Comparison of ENCODE assay signal across 31 cellular contexts in genomic region chr3:29925150-29925549, GRCh38.
"Had no signal": no experiment of that assay in that cellular context is flagged by ENCODE, and none has a peak within 500 bp of the region (broad histone marks: within the 10 kb centered on the region; RNA-seq: fewer than 3 reads in every experiment).

No MANE protein-coding gene starts in this region.

- H3K9me3 ChIP-seq: adrenal gland, esophagus squamous epithelium, heart left ventricle, ovary, stomach, tibial nerve had no signal

- H3K9me3 Mint-ChIP-seq: activated naive CD4-positive, alpha-beta T cell treated with anti-CD3 and anti-CD28 coated beads for 36 hours; activated naive CD8-positive, alpha-beta T cell treated with anti-CD3 and anti-CD28 coated beads for 36 hours; mesothelial cell of epicardium; naive B cell; stimulated activated naive B cell treated with anti-CD40 and anti-IgM and Interleukin-4, amounts not matched to agents 10 μg/mL and 1 μg/mL and 100 μg/mL, for 72 hours; T-helper 2 cell treated with Interferon-gamma antibody and Interleukin-4, amounts not matched to agents 5 μg/mL and 100 μg/mL, for 36 hours had no signal

- H3K27ac Mint-ChIP-seq: activated CD4-positive, alpha-beta T cell treated with anti-CD3 and anti-CD28 coated beads for 36 hours; activated naive CD4-positive, alpha-beta T cell treated with anti-CD3 and anti-CD28 coated beads for 36 hours; activated naive CD8-positive, alpha-beta T cell treated with anti-CD3 and anti-CD28 coated beads for 36 hours; immature natural killer cell; mesothelial cell of epicardium; naive B cell; progenitor cell of endocrine pancreas; stimulated activated naive B cell treated with anti-CD40 and anti-IgM and Interleukin-4, amounts not matched to agents 10 μg/mL and 1 μg/mL and 100 μg/mL, for 72 hours; T-helper 2 cell treated with Interferon-gamma antibody and Interleukin-4, amounts not matched to agents 5 μg/mL and 100 μg/mL, for 36 hours had no signal

- H3K27me3 ChIP-seq: adrenal gland, brain microvascular endothelial cell, esophagus squamous epithelium, foreskin keratinocyte, heart left ventricle, ovary, stomach, tibial nerve had no signal

- H3K4me1 ChIP-seq: foreskin keratinocyte, stomach had no signal

- H3K36me3 Mint-ChIP-seq: activated naive CD8-positive, alpha-beta T cell treated with anti-CD3 and anti-CD28 coated beads for 36 hours; immature natural killer cell; mesothelial cell of epicardium; naive B cell; stimulated activated naive B cell treated with anti-CD40 and anti-IgM and Interleukin-4, amounts not matched to agents 10 μg/mL and 1 μg/mL and 100 μg/mL, for 72 hours had no signal

- DNase-seq: activated CD4-positive, alpha-beta T cell treated with anti-CD3 and anti-CD28 coated beads for 36 hours; activated CD4-positive, CD25-positive, alpha-beta regulatory T cell; activated effector memory CD4-positive, alpha-beta T cell treated with Interleukin-2 at 50 U/mL for 16 hours; activated naive CD4-positive, alpha-beta T cell treated with anti-CD3 and anti-CD28 coated beads for 36 hours; activated naive CD8-positive, alpha-beta T cell treated with anti-CD3 and anti-CD28 coated beads for 36 hours; adrenal gland; brain microvascular endothelial cell; central memory CD4-positive, alpha-beta T cell; dermis blood vessel endothelial cell; effector CD4-positive, alpha-beta T cell; esophagus squamous epithelium; foreskin keratinocyte; heart left ventricle; hypothalamus; immature natural killer cell; kidney; left colon; mammary epithelial cell; naive B cell; ovary; stimulated activated CD4-positive, alpha-beta T cell treated with anti-CD3 and anti-CD28 coated beads, Interleukin-15, amount 100 ng/mL, for 24 hours; stimulated activated CD4-positive, alpha-beta T cell treated with anti-CD3 and anti-CD28 coated beads, Interleukin-2, amount 100 ng/mL, for 24 hours; stimulated activated naive B cell treated with anti-CD40 and anti-IgM and Interleukin-4, amounts not matched to agents 10 μg/mL and 1 μg/mL and 100 μg/mL, for 72 hours; stomach; T-helper 1 cell had no signal

- H3K4me1 Mint-ChIP-seq: activated CD4-positive, alpha-beta T cell treated with anti-CD3 and anti-CD28 coated beads for 36 hours; activated naive CD8-positive, alpha-beta T cell treated with anti-CD3 and anti-CD28 coated beads for 36 hours; immature natural killer cell; naive B cell; stimulated activated naive B cell treated with anti-CD40 and anti-IgM and Interleukin-4, amounts not matched to agents 10 μg/mL and 1 μg/mL and 100 μg/mL, for 72 hours had no signal

- H3K27me3 Mint-ChIP-seq: progenitor cell of endocrine pancreas had no signal

- H3K27ac ChIP-seq: adrenal gland, brain microvascular endothelial cell, epithelial cell of prostate, esophagus squamous epithelium, foreskin keratinocyte, ovary, stomach had no signal

- H3K36me3 ChIP-seq: adrenal gland, brain microvascular endothelial cell, esophagus squamous epithelium, heart left ventricle, ovary, stomach, tibial nerve had no signal

- H3K4me3 Mint-ChIP-seq: activated CD4-positive, alpha-beta T cell treated with anti-CD3 and anti-CD28 coated beads for 36 hours; activated naive CD4-positive, alpha-beta T cell treated with anti-CD3 and anti-CD28 coated beads for 36 hours; activated naive CD8-positive, alpha-beta T cell treated with anti-CD3 and anti-CD28 coated beads for 36 hours; immature natural killer cell; mesothelial cell of epicardium; naive B cell; stimulated activated naive B cell treated with anti-CD40 and anti-IgM and Interleukin-4, amounts not matched to agents 10 μg/mL and 1 μg/mL and 100 μg/mL, for 72 hours; T-helper 2 cell treated with Interferon-gamma antibody and Interleukin-4, amounts not matched to agents 5 μg/mL and 100 μg/mL, for 36 hours had no signal

- H3K4me3 ChIP-seq: adrenal gland, esophagus squamous epithelium, ovary, stomach had no signal

- ATAC-seq: activated CD4-positive, alpha-beta T cell treated with anti-CD3 and anti-CD28 coated beads for 36 hours; foreskin keratinocyte; heart left ventricle; left colon; sciatic nerve; stimulated activated naive B cell treated with anti-CD40 and anti-IgM and Interleukin-4, amounts not matched to agents 10 μg/mL and 1 μg/mL and 100 μg/mL, for 72 hours had no signal
